ENCODE assay signal across 13 cellular contexts in the genomic region with DNA sequence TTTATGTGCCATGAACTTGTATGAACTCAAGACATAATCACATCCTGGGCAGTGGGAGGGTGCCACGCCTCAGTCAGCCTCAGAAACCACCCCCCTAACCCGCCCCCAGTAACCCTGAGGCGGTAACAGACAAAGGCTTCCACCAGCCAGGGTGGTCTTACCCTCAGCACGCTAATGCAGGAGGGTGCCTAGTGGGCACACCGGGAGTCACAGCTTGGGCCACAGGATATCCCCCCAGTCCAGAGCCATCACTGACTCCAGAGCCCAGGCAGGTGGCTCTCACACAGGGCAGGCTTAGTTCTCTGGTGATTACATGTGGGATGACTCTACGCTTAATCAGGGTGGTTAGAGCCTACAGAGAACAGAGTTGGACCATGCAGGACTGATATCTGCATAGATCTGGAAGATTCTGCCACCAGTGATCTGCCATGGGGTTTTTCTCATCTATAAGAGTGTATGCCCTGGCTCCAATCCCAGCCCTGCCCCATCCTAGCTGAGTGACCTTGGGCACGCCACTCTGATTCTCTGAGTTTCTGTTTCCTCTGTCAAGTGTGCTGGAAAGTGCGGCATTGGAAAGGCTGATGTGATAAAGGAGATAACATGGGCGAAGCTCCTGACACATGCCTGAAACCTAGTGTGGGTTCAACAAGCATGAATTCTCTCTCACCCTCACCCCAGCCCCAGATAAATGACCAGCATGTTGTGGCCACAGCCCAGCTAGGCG. TPM values are rescaled to one million over a fixed set of nuclear protein-coding genes. Genes with fewer than 3 reads are reported as not detected.
DNase-seq lines count a peak whose midpoint lies in the region; ATAC-seq and TF ChIP-seq lines count a peak whose summit lies in the region.
"Had no signal": no experiment of that assay in that cellular context is flagged by ENCODE, and none has a peak within 500 bp of the region (broad histone marks: within the 10 kb centered on the region; RNA-seq: fewer than 3 reads in every experiment).

No MANE protein-coding gene starts in this region.

- no peak overlapping the region for H2AFZ ChIP-seq in smooth muscle cell (ENCODE audit: low read depth)

- H3K27me3 ChIP-seq in right cardiac atrium (ENCODE audit: control insufficient read depth, insufficient read depth): no peaks in the 10 kb centered on the region
- no peaks in the 10 kb centered on the region for H3K27me3 ChIP-seq in smooth muscle cell (ENCODE audit: low read depth)
- H3K27me3 ChIP-seq: transverse colon had no signal

- H3K27ac ChIP-seq in right cardiac atrium (ENCODE audit: low read length): no peak overlapping the region
- H3K27ac ChIP-seq in smooth muscle cell (ENCODE audit: low read depth): peak overlapping the region; percentile 64
- H3K27ac ChIP-seq: transverse colon, VCaP had no signal

- no peaks in the 10 kb centered on the region for H3F3A ChIP-seq in smooth muscle cell (ENCODE audit: low read depth)

- H3K4me1 ChIP-seq in right cardiac atrium (ENCODE audit: control insufficient read depth, insufficient read depth, low read length): peaks cover 7% of the 10 kb centered on the region
- peaks cover 18% of the 10 kb centered on the region for H3K4me1 ChIP-seq in smooth muscle cell (ENCODE audit: low read depth)

- no peak overlapping the region for H3K4me2 ChIP-seq in smooth muscle cell

- no peak for TF ChIP-seq CTCF in smooth muscle cell (IDR thresholded peaks at IDR 0.05; ENCODE audit: borderline replicate concordance, insufficient read depth, poor library complexity, severe bottlenecking)

- no peaks in the 10 kb centered on the region for H4K20me1 ChIP-seq in smooth muscle cell (ENCODE audit: low read depth)

- H3K79me2 ChIP-seq in smooth muscle cell (ENCODE audit: low read depth): no peaks in the 10 kb centered on the region

- intact Hi-C loops in right cardiac atrium (cut with DNase I): no loop called here

- peak overlapping the region; percentile 58 for H3K9ac ChIP-seq in smooth muscle cell (ENCODE audit: low read depth)

- no peaks in the 10 kb centered on the region for H3K9me3 ChIP-seq in right cardiac atrium (ENCODE audit: control insufficient read depth, low read length)
- H3K9me3 ChIP-seq in smooth muscle cell (replicated peaks; ENCODE audit: low read depth): no peaks in the 10 kb centered on the region
- H3K9me3 ChIP-seq: transverse colon had no signal

- DNase-seq in NCI-H2107 treated with DMSO at 0.1 percent for 48 hours (lab: John Stamatoyannopoulos, UW; ENCODE audit: unreplicated experiment): peak; percentile 70
- DNase-seq in NCI-H2107 (lab: John Stamatoyannopoulos, UW): no peak
- DNase-seq in NCI-H69 (lab: John Stamatoyannopoulos, UW): peak; percentile 86
- DNase-seq in right cardiac atrium: no peak
- DNase-seq in smooth muscle cell (lab: John Stamatoyannopoulos, UW; ENCODE audit: unreplicated experiment): no peak
- DNase-seq in activated CD4-positive, alpha-beta T cell treated with anti-CD3 and anti-CD28 coated beads, Interleukin-2, amount 50 U/mL, for 1 hour: no peak
- DNase-seq in DMS114 treated with DMSO at 0.1 percent for 48 hours (lab: John Stamatoyannopoulos, UW; ENCODE audit: unreplicated experiment): no peak
- no peak for DNase-seq in NCI-H774 (lab: John Stamatoyannopoulos, UW)
- DNase-seq: ACHN, activated T-cell treated with anti-CD3 and anti-CD28 coated beads for 4 hours, transverse colon had no signal

- peak; percentile 18 to 21 for ATAC-seq in right cardiac atrium

- no peak overlapping the region for H3K4me3 ChIP-seq in right cardiac atrium (ENCODE audit: low read length)
- no peak overlapping the region for H3K4me3 ChIP-seq in smooth muscle cell
- H3K4me3 ChIP-seq: transverse colon had no signal

- WGBS in right cardiac atrium: 68% methylated on average over 10 of the region's 10 CpGs
- WGBS in smooth muscle cell (ENCODE audit: low lambda C conversion rate): 72% methylated on average over 10 of the region's 10 CpGs

- no peaks in the 10 kb centered on the region for H3K36me3 ChIP-seq in smooth muscle cell (ENCODE audit: low read depth)
- H3K36me3 ChIP-seq: transverse colon had no signal

RNA-seq across cellular contexts. Expression of a gene that starts 27.3 kb away (rescaled TPM):
- total RNA-seq in right cardiac atrium (not detected), smooth muscle cell (not detected in 2 replicates)
- polyA plus RNA-seq in right cardiac atrium (not detected), smooth muscle cell (0.46 TPM in 1 of 2 replicates, not detected in the other)
- total RNA-seq: transverse colon had no signal
- polyA plus RNA-seq: neural cell had no signal

RNA-seq across cellular contexts. Expression of a gene that starts 45.6 kb away (rescaled TPM):
- total RNA-seq in right cardiac atrium (100 to 1,000 TPM in 1 of 4 donors, 10 to 100 TPM in 3; 43.9 to 109 (median 67.4) TPM), smooth muscle cell (0.04 and 0.31 TPM in 2 replicates)
- polyA plus RNA-seq in right cardiac atrium (61.9 TPM), smooth muscle cell (1.6 and 2.1 TPM in 2 replicates)
- polyA plus RNA-seq: neural cell had no signal

Comparison
In these comparisons a context has a peak if more than half of its experiments do, and no peak if none do; other contexts are left out.
1. DNase-seq: peak in NCI-H2107 treated with DMSO at 0.1 percent for 48 hours (single experiment) and NCI-H69 (single experiment); none in NCI-H2107 (single experiment), right cardiac atrium (0 of 3), smooth muscle cell (single experiment), activated CD4-positive, alpha-beta T cell treated with anti-CD3 and anti-CD28 coated beads, Interleukin-2, amount 50 U/mL, for 1 hour (single experiment), DMS114 treated with DMSO at 0.1 percent for 48 hours (single experiment) and NCI-H774 (single experiment).
2. RNA of a gene that starts 45.6 kb away (total RNA-seq): 43.9 to 109 TPM in right cardiac atrium; 0.04 to 0.31 TPM in smooth muscle cell; every median in the first group is over 10 times any median in the second.